In genomic region chr14:75278422-75279152, GRCh38 we compare ENCODE assay signal across 8 cellular contexts. TPM values are rescaled to one million over a fixed set of nuclear protein-coding genes. Genes with fewer than 3 reads are reported as not detected.
DNase-seq lines count a peak whose midpoint lies in the region; ATAC-seq and TF ChIP-seq lines count a peak whose summit lies in the region.

Gene FOS (plus strand): TSS chr14:75278828. CDS start chr14:75278983, 155 bp downstream.

- POLR2A ChIA-PET in naive thymus-derived CD4-positive, alpha-beta T cell (lab: Charles Lee): interaction anchor here (0.7 to 1.0 kb wide), 3 partner anchors 11 to 17 kb away, joined by 3 to 4 read pairs (median 4); no protein-coding TSS in a partner anchor

- H3K36me3 Mint-ChIP-seq in naive thymus-derived CD4-positive, alpha-beta T cell: peaks cover 3 to 12% (median 5%) of the 10 kb centered on the region in 5 donors
- H3K36me3 Mint-ChIP-seq in stimulated activated memory B cell treated with anti-CD40 and anti-IgM and Interleukin-4, amounts not matched to agents 10 μg/mL and 1 μg/mL and 100 μg/mL, for 72 hours: peaks cover 19% of the 10 kb centered on the region

- H3K4me1 Mint-ChIP-seq in naive thymus-derived CD4-positive, alpha-beta T cell: peaks cover 21 to 64% (median 50%) of the 10 kb centered on the region in 7 donors
- H3K4me1 Mint-ChIP-seq in stimulated activated memory B cell treated with anti-CD40 and anti-IgM and Interleukin-4, amounts not matched to agents 10 μg/mL and 1 μg/mL and 100 μg/mL, for 72 hours: peaks cover 58% of the 10 kb centered on the region

- no peaks in the 10 kb centered on the region for H3K9me3 ChIP-seq in fibroblast of lung (ENCODE audit: control insufficient read depth, insufficient read depth, low read depth, low read length)
- no peaks in the 10 kb centered on the region for H3K9me3 ChIP-seq in naive thymus-derived CD4-positive, alpha-beta T cell (ENCODE audit: control insufficient read depth in 2 of 3, low read length in 3 of 3)

- H3K27me3 ChIP-seq in fibroblast of lung (ENCODE audit: control insufficient read depth, insufficient read depth, low read length): no peaks in the 10 kb centered on the region
- H3K27me3 ChIP-seq in naive thymus-derived CD4-positive, alpha-beta T cell (ENCODE audit: control insufficient read depth in 2 of 2, insufficient read depth in 2 of 2, low read length in 2 of 2): peaks cover 4 to 5% of the 10 kb centered on the region in 2 donors

- H3K4me1 ChIP-seq in fibroblast of lung (ENCODE audit: control insufficient read depth, extremely low read depth, insufficient read depth, low read length): peaks cover 9% of the 10 kb centered on the region
- peaks cover 32 to 34% of the 10 kb centered on the region in 2 donors for H3K4me1 ChIP-seq in naive thymus-derived CD4-positive, alpha-beta T cell (ENCODE audit: control insufficient read depth in 2 of 2, insufficient read depth in 2 of 2, low read length in 2 of 2)

- H3K36me3 ChIP-seq in fibroblast of lung (ENCODE audit: control insufficient read depth, insufficient read depth, low read length): peaks cover 7% of the 10 kb centered on the region
- peaks cover 0 to 22% (median 0%) of the 10 kb centered on the region in 3 experiments for H3K36me3 ChIP-seq in naive thymus-derived CD4-positive, alpha-beta T cell (ENCODE audit: control insufficient read depth in 2 of 3, insufficient read depth in 3 of 3, low read length in 3 of 3)

- ATAC-seq in naive thymus-derived CD4-positive, alpha-beta T cell: peak; percentile 74
- ATAC-seq in stimulated activated memory B cell treated with anti-CD40 and anti-IgM and Interleukin-4, amounts not matched to agents 10 μg/mL and 1 μg/mL and 100 μg/mL, for 72 hours: peak; percentile 93

- no peak for TF ChIP-seq CTCF in LNCaP clone FGC (IDR thresholded peaks at IDR 0.05; ENCODE audit: control insufficient read depth, extremely low read depth, insufficient read depth)
- no peak for TF ChIP-seq CTCF in fibroblast of lung (conservative IDR thresholded peaks at IDR 0.05 in 1 of 2, IDR thresholded peaks at IDR 0.05 in 1 of 2; ENCODE audit: low read depth in 1 of 2, low read length in 2 of 2)

- H3K27me3 Mint-ChIP-seq in naive thymus-derived CD4-positive, alpha-beta T cell: peaks cover 0 to 81% (median 3%) of the 10 kb centered on the region in 5 donors
- H3K27me3 Mint-ChIP-seq in stimulated activated memory B cell treated with anti-CD40 and anti-IgM and Interleukin-4, amounts not matched to agents 10 μg/mL and 1 μg/mL and 100 μg/mL, for 72 hours: peaks cover 60% of the 10 kb centered on the region

- H3K9me3 Mint-ChIP-seq in naive thymus-derived CD4-positive, alpha-beta T cell: peaks cover 0 to 20% (median 0%) of the 10 kb centered on the region in 11 donors
- no peaks in the 10 kb centered on the region for H3K9me3 Mint-ChIP-seq in stimulated activated memory B cell treated with anti-CD40 and anti-IgM and Interleukin-4, amounts not matched to agents 10 μg/mL and 1 μg/mL and 100 μg/mL, for 72 hours

- H3K79me2 ChIP-seq in fibroblast of lung (ENCODE audit: control insufficient read depth, insufficient read depth, low read length): peaks cover 4% of the 10 kb centered on the region

- H3K27ac Mint-ChIP-seq in naive thymus-derived CD4-positive, alpha-beta T cell: peak within 1 kb of the TSS; percentile 87 to 100 (median 99)
- H3K27ac Mint-ChIP-seq in stimulated activated memory B cell treated with anti-CD40 and anti-IgM and Interleukin-4, amounts not matched to agents 10 μg/mL and 1 μg/mL and 100 μg/mL, for 72 hours: peak within 1 kb of the TSS; percentile 75

- intact Hi-C loops in naive thymus-derived CD4-positive, alpha-beta T cell (cut with micrococcal nuclease): loop anchor here (1.0 kb wide), 5 partner anchors 16 to 102 kb away; partner anchors contain the start of gene TMED10 (in 2 of the 2)

- H4K20me1 ChIP-seq in fibroblast of lung (ENCODE audit: control insufficient read depth, extremely low read depth, insufficient read depth, low read length): no peaks in the 10 kb centered on the region

- peak within 1 kb of the TSS; percentile 98 for H3K27ac ChIP-seq in fibroblast of lung (ENCODE audit: insufficient read depth, low read length)
- peak within 1 kb of the TSS; percentile 91 for H3K27ac ChIP-seq in naive thymus-derived CD4-positive, alpha-beta T cell (ENCODE audit: low read depth, low read length)

- DNase-seq in Daoy (ENCODE audit: low read depth) (peak; percentile 93), GOT3 (lab: John Stamatoyannopoulos, UW) (peak; percentile 86), LNCaP clone FGC (ENCODE audit: low read depth) (peak; percentile 74), RPMI7951 (ENCODE audit: low read depth) (peak; percentile 91), fibroblast of lung (ENCODE audit: low read depth in 2 of 2) (peak; percentile 95 to 97)
- peak; percentile 66 to 83 for DNase-seq in activated T-helper 1 cell treated with anti-CD3 and anti-CD28 coated beads, Interleukin-2, amount 50 U/mL, for 16 hours (ENCODE audit: low read depth in 1 of 2, low spot score in 1 of 2)
- DNase-seq in naive thymus-derived CD4-positive, alpha-beta T cell: peak; percentile 87 to 99 (median 98)

- CTCF ChIA-PET in naive thymus-derived CD4-positive, alpha-beta T cell (lab: Charles Lee): no interaction called here

- H3K4me3 ChIP-seq in LNCaP clone FGC (ENCODE audit: low read depth, low read length) (peak within 1 kb of the TSS; percentile 56), fibroblast of lung (replicated peaks in 1 of 4; ENCODE audit: control extremely low read depth in 1 of 4, insufficient read depth in 1 of 4, low read depth in 3 of 4, low read length in 4 of 4) (peak within 1 kb of the TSS; percentile 78 to 91 (median 82))
- peak within 1 kb of the TSS; percentile 86 for H3K4me3 ChIP-seq in naive thymus-derived CD4-positive, alpha-beta T cell (ENCODE audit: low read length)

- peak within 1 kb of the TSS; percentile 92 to 97 (median 94) for H3K4me3 Mint-ChIP-seq in naive thymus-derived CD4-positive, alpha-beta T cell
- peak within 1 kb of the TSS; percentile 82 for H3K4me3 Mint-ChIP-seq in stimulated activated memory B cell treated with anti-CD40 and anti-IgM and Interleukin-4, amounts not matched to agents 10 μg/mL and 1 μg/mL and 100 μg/mL, for 72 hours

- H2AFZ ChIP-seq in fibroblast of lung (ENCODE audit: low read length): peak within 1 kb of the TSS; percentile 70

- H3K9ac ChIP-seq in fibroblast of lung (ENCODE audit: insufficient read depth, low read length): peak within 1 kb of the TSS; percentile 99

- H3K4me2 ChIP-seq in fibroblast of lung (ENCODE audit: extremely low read depth, insufficient read depth, low read length): peak within 1 kb of the TSS; percentile 94

RNA-seq across cellular contexts. Expression of gene FOS, which starts in this region (rescaled TPM):
- 8.8 and 9.1 TPM in 2 replicates for total RNA-seq in Daoy (2014; rRNA removed; shearing (Covaris generic))
- 6.9 and 7.7 TPM in 2 replicates for total RNA-seq in RPMI7951 (2014; rRNA removed; shearing (Covaris generic))
- total RNA-seq in fibroblast of lung: 71.4 and 178 TPM in 2 replicates
- 24.6 and 347 TPM in 2 replicates for polyA plus RNA-seq in fibroblast of lung
- polyA plus RNA-seq in fibroblast of lung (2012): 20.7 and 373 TPM in 2 replicates
- polyA minus RNA-seq in fibroblast of lung (ENCODE audit: low replicate concordance): 80.6 and 399 TPM in 2 replicates
- 1,000 to 10,000 TPM in 2 of 5 experiments, 10 to 100 TPM in 2, 1 to 10 TPM in 1; 9.4 to 4,557 (median 14.4) TPM for total RNA-seq in naive thymus-derived CD4-positive, alpha-beta T cell
- 10 to 100 TPM; 27.5 to 96.7 TPM for polyA plus RNA-seq in naive thymus-derived CD4-positive, alpha-beta T cell

Comparison
In these comparisons a context has a peak if more than half of its experiments do, and no peak if none do; other contexts are left out.
1. Peak in every context shown above with its lines: DNase-seq, ATAC-seq, H3K4me3 ChIP-seq and H3K27ac ChIP-seq.